ENCODE assay signal across 8 cellular contexts in genomic region chr12:50505386-50505827, GRCh38. TPM values are rescaled to one million over a fixed set of nuclear protein-coding genes. Genes with fewer than 3 reads are reported as not detected.
DNase-seq lines count a peak whose midpoint lies in the region; ATAC-seq, FAIRE-seq and TF ChIP-seq lines count a peak whose summit lies in the region.

No MANE protein-coding gene starts in this region.

- WGBS in H9 (ENCODE audit: extremely low coverage, insufficient read length, low lambda C conversion rate): no CpG with 5 or more reads among the region's 13 CpGs
- 0 to 1% methylated on average over 13 of the region's 13 CpGs for WGBS in pancreas, 2 donors

- FAIRE-seq in GM12891 (lab: Jason Lieb, UNC) (no peak), pancreas (lab: Jason Lieb, UNC) (no peak)

- H3K27me3 Mint-ChIP-seq in H9 (ENCODE audit: low read depth): no peaks in the 10 kb centered on the region

- no peak overlapping the region for H3K56ac ChIP-seq in H9 (ENCODE audit: insufficient read length, low read depth, low read length)

- H3K36me3 Mint-ChIP-seq in H9 (ENCODE audit: insufficient read depth in 1 of 3, low read depth in 3 of 3): peaks cover 0 to 7% (median 1%) of the 10 kb centered on the region in 3 experiments; a peak in 1 of 7 replicates

- H4K20me1 ChIP-seq in H9 (ENCODE audit: control insufficient read depth, insufficient read depth, insufficient read length): no peaks in the 10 kb centered on the region

- H3K4me1 Mint-ChIP-seq in H9: peaks cover 21 to 33% of the 10 kb centered on the region in 2 experiments

- H3K79me1 ChIP-seq in H9 (ENCODE audit: insufficient read depth, low read depth, low read length, poor library complexity, severe bottlenecking): no peaks in the 10 kb centered on the region

- H3K18ac ChIP-seq in H9 (ENCODE audit: insufficient read length, low read depth, low read length): peak overlapping the region; percentile 24

- H2BK12ac ChIP-seq in H9 (ENCODE audit: insufficient read length, low read depth, low read length): no peak overlapping the region

- no peaks in the 10 kb centered on the region for H3K4me1 ChIP-seq in H9 (ENCODE audit: insufficient read depth, low read length)
- peaks cover 8 to 39% (median 14%) of the 10 kb centered on the region in 3 donors for H3K4me1 ChIP-seq in pancreas

- H2BK5ac ChIP-seq in H9 (ENCODE audit: insufficient read length, low read length): no peak overlapping the region

- no peak overlapping the region for H2BK20ac ChIP-seq in H9 (ENCODE audit: low read depth, low read length, poor library complexity, severe bottlenecking)

- ATAC-seq in Right ventricle myocardium superior (ENCODE audit: poor library complexity) (peak; percentile 35), pancreas (peak; percentile 22 to 47 (median 40))

- TF ChIP-seq POLR2A in GM12891 (IDR thresholded peaks at IDR 0.05; ENCODE audit: low read depth, low read length): peak; percentile 11; the same call in 1 of the 2 replicates

- peak overlapping the region; percentile 73 to 86 (median 75) for H3K4me3 ChIP-seq in pancreas

- TF ChIP-seq CTCF in H9 (conservative IDR thresholded peaks at IDR 0.05) (no peak), pancreas (IDR thresholded peaks at IDR 0.05) (no peak)

- H3K4me2 ChIP-seq in H9 (ENCODE audit: insufficient read depth, insufficient read length, low read length): peak overlapping the region; percentile 87

- H2BK120ac ChIP-seq in H9 (ENCODE audit: low read depth, low read length, poor library complexity, severe bottlenecking): no peak overlapping the region

- H3K23me2 ChIP-seq in H9 (ENCODE audit: insufficient read length, low read depth, low read length, poor library complexity, severe bottlenecking): peaks cover 10% of the 10 kb centered on the region

- no peak overlapping the region for H4K91ac ChIP-seq in H9 (ENCODE audit: insufficient read length, low read depth, low read length)

- H3K4me3 Mint-ChIP-seq in H9: peak overlapping the region; percentile 92 to 96

- no peak overlapping the region for H4K5ac ChIP-seq in H9 (ENCODE audit: insufficient read length, low read depth, low read length)

- no peaks in the 10 kb centered on the region for H3K9me3 ChIP-seq in H9 (ENCODE audit: control insufficient read depth, low read depth, low read length)
- no peaks in the 10 kb centered on the region for H3K9me3 ChIP-seq in pancreas

- H3K27me3 ChIP-seq in H9 (ENCODE audit: insufficient read depth, low read length) (no peaks in the 10 kb centered on the region), pancreas (no peaks in the 10 kb centered on the region)

- no peak overlapping the region for H3K23ac ChIP-seq in H9 (ENCODE audit: insufficient read length, low read depth, low read length)

- no peak overlapping the region for H2BK15ac ChIP-seq in H9 (ENCODE audit: low read depth, low read length)

- H3K9ac ChIP-seq in H9 (ENCODE audit: extremely low read depth, insufficient read length, low read length): peak overlapping the region; percentile 86

- H3T11ph ChIP-seq in H9 (ENCODE audit: low read length): no peak overlapping the region

- no peak overlapping the region for H2AK5ac ChIP-seq in H9 (ENCODE audit: insufficient read length, low read length)

- peak overlapping the region; percentile 82 for H3K14ac ChIP-seq in H9 (ENCODE audit: insufficient read depth, low read length)

- H3K4ac ChIP-seq in H9 (ENCODE audit: low read depth, low read length): no peak overlapping the region

- no peak overlapping the region for H4K8ac ChIP-seq in H9 (replicated peaks; ENCODE audit: insufficient read length, low read depth, low read length)

- intact Hi-C loops in Right ventricle myocardium superior (cut with DNase I) (loop anchor here (2.0 to 10.0 kb wide), 2 partner anchors 129 to 229 kb away; no protein-coding TSS in a partner anchor), pancreas (cut with DNase I) (loop anchor here in 1 of 3 donors (5.0 kb wide), 1 partner anchor 132 kb away; no protein-coding TSS in a partner anchor)

- H3K27ac Mint-ChIP-seq in H9: peak overlapping the region in 2 of 3 experiments; percentile 47 to 95; a peak in 4 of 7 replicates

- no peak for DNase-seq in GM12891 (ENCODE audit: insufficient read length, low spot score)
- DNase-seq in H9: no peak
- DNase-seq in NCI-H146 (lab: John Stamatoyannopoulos, UW): peak; percentile 53
- DNase-seq in activated naive CD4-positive, alpha-beta T cell treated with Interleukin-2 at 50 U/mL for 16 hours: peak; percentile 37
- peak; percentile 47 for DNase-seq in Right ventricle myocardium superior
- peak in 2 of 6 donors; percentile 55 to 62 for DNase-seq in pancreas
- no peak for DNase-seq in NCI-H2171 treated with DMSO at 0.1 percent for 48 hours (lab: John Stamatoyannopoulos, UW)
- DNase-seq in NCI-H187 treated with DMSO at 0.1 percent for 48 hours (lab: John Stamatoyannopoulos, UW): no peak

- H3K36me3 ChIP-seq in pancreas: no peaks in the 10 kb centered on the region

- H3K79me2 ChIP-seq in H9 (ENCODE audit: insufficient read depth, low read length): peaks cover 17% of the 10 kb centered on the region; the same call in 1 of the 2 replicates

- H2AFZ ChIP-seq in H9 (ENCODE audit: low read length): no peak overlapping the region

- H3K9me3 Mint-ChIP-seq in H9: peaks cover 6 to 7% of the 10 kb centered on the region in 2 experiments

- H3K27ac ChIP-seq in H9 (ENCODE audit: insufficient read length, low read depth, low read length) (no peak overlapping the region), pancreas (peak overlapping the region; percentile 90 to 97 (median 94))

TF ChIP-seq in GM12891, 5 proteins besides CTCF, POLR2A, EP300 and RAD21:
- TF ChIP-seq TAF1 (IDR thresholded peaks at IDR 0.05; ENCODE audit: low read depth, low read length) (0 out of 2 replicates have a peak, but pooled peaks have one; percentile 18), SPI1 (IDR thresholded peaks at IDR 0.05; ENCODE audit: low read depth, low read length) (no peak)
TF ChIP-seq in GM12891: peak in this region for 1.

RNA-seq across cellular contexts. Expression of gene DIP2B, which starts 0.6 kb away (rescaled TPM):
- 8.7 TPM for polyA plus RNA-seq in GM12891 (2012; ENCODE audit: low read depth, missing spikeins)
- total RNA-seq in H9 (2021): 20.0 and 21.6 TPM in 2 replicates
- 10.1 TPM for total RNA-seq in Right ventricle myocardium superior
- total RNA-seq in pancreas: 10 to 100 TPM in 2 of 6 donors, 1 to 10 TPM in 4; 8.0 to 15.9 (median 9.4) TPM
- polyA plus RNA-seq in pancreas: 1 to 10 TPM; 3.2 to 5.6 TPM

Comparison
In these comparisons a context has a peak if more than half of its experiments do, and no peak if none do; other contexts are left out.
1. DNase-seq: peak in NCI-H146 (single experiment), activated naive CD4-positive, alpha-beta T cell treated with Interleukin-2 at 50 U/mL for 16 hours (single experiment) and Right ventricle myocardium superior (single experiment); none in GM12891 (single experiment), H9 (single experiment), NCI-H2171 treated with DMSO at 0.1 percent for 48 hours (single experiment) and NCI-H187 treated with DMSO at 0.1 percent for 48 hours (single experiment).